ENCODE assay signal across 8 cellular contexts in the genomic region with DNA sequence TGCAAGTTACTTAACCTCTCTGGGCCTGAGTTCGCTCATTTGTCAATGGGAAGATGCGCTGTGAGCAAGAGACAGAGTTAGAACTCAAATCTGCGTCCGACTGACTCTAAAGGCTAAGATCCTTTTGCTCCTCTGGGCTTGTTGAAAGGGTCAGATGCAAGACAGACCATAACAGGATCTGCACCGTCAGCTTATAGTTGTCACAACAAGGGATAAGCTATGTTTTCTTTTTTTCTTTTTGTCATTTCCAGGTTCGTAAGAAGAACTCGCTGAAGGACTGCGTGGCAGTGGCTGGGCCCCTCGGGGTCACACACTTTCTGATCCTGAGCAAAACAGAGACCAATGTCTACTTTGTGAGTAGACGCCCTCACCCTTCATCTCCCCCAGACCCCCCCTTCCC. TPM values are rescaled to one million over a fixed set of nuclear protein-coding genes. Genes with fewer than 3 reads are reported as not detected.
DNase-seq lines count a peak whose midpoint lies in the region; ATAC-seq and TF ChIP-seq lines count a peak whose summit lies in the region.
"Had no signal": no experiment of that assay in that cellular context is flagged by ENCODE, and none has a peak within 500 bp of the region (broad histone marks: within the 10 kb centered on the region; RNA-seq: fewer than 3 reads in every experiment).

No MANE protein-coding gene starts in this region.

- H3K27ac Mint-ChIP-seq in WTC11, result peak overlapping the region; percentile 84

- no peaks in the 10 kb centered on the region for H3K27me3 ChIP-seq in HAP-1 (ENCODE audit: low read depth)
- no peaks in the 10 kb centered on the region for H3K27me3 ChIP-seq in hepatocyte
- no peaks in the 10 kb centered on the region for H3K27me3 ChIP-seq in spleen (replicated peaks in 1 of 7)

- H3K4me1 ChIP-seq in HAP-1, result peaks cover 5% of the 10 kb centered on the region
- peaks cover 7% of the 10 kb centered on the region for H3K4me1 ChIP-seq in hepatocyte (ENCODE audit: insufficient read depth)
- peaks cover 25 to 99% (median 78%) of the 10 kb centered on the region in 6 donors for H3K4me1 ChIP-seq in spleen

- H3K4me3 Mint-ChIP-seq in WTC11, result peak overlapping the region; percentile 95

- CTCF ChIA-PET in WTC11 (lab: Charles Lee), result interaction anchor here (1.1 to 1.4 kb wide), 2 partner anchors 11 to 143 kb away, joined by 4 to 10 read pairs; no protein-coding TSS in a partner anchor

- POLR2A ChIA-PET in WTC11 (lab: Charles Lee), result no interaction called here

- no peak overlapping the region for H2AFZ ChIP-seq in hepatocyte

- 89% methylated on average over 10 of the region's 10 CpGs for WGBS in hepatocyte (ENCODE audit: low lambda C conversion rate, missing lambda C conversion rate)
- WGBS in spleen, 5 donors, result 54 to 82% (median 69%) methylated on average over 10 of the region's 10 CpGs

- peak overlapping the region; percentile 85 for H3K4me3 ChIP-seq in HAP-1
- peak overlapping the region; percentile 43 for H3K4me3 ChIP-seq in hepatocyte
- H3K4me3 ChIP-seq in spleen, result peak overlapping the region in 7 of 8 donors; percentile 88 to 99 (median 92)

- peaks cover 50% of the 10 kb centered on the region for H3K36me3 ChIP-seq in HAP-1 (replicated peaks)
- H3K36me3 ChIP-seq in hepatocyte (replicated peaks; ENCODE audit: insufficient read depth, low read depth), result no peaks in the 10 kb centered on the region
- H3K36me3 ChIP-seq in spleen, result peaks cover 5 to 46% (median 44%) of the 10 kb centered on the region in 6 donors

- H3K4me1 Mint-ChIP-seq in WTC11, result peaks cover 11% of the 10 kb centered on the region

- in situ Hi-C loops in HAP-1 (cut with MboI; ENCODE audit: low sequenced_read_pairs), result loop anchor here (10.0 kb wide), 1 partner anchor 172 kb away; a partner anchor contains a TSS

- no peak for TF ChIP-seq POLR2A in spleen (IDR thresholded peaks at IDR 0.05)

- no peaks in the 10 kb centered on the region; the same call in 1 of the 2 replicates for H3K27me3 Mint-ChIP-seq in WTC11 (ENCODE audit: low read depth)

- no peak for TF ChIP-seq CTCF in WTC11 (IDR thresholded peaks at IDR 0.05)
- TF ChIP-seq CTCF in hepatocyte (IDR thresholded peaks at IDR 0.05; ENCODE audit: poor library complexity), result no peak
- TF ChIP-seq CTCF in spleen (IDR thresholded peaks at IDR 0.05 in 8 of 11, conservative IDR thresholded peaks at IDR 0.05 in 3 of 11), result no peak

- H3K4me2 ChIP-seq in hepatocyte, result peak overlapping the region; percentile 88

- no peaks in the 10 kb centered on the region for H3K9me3 Mint-ChIP-seq in WTC11

- ATAC-seq in WTC11, result no peak

- DNase-seq in HAP-1 (ENCODE audit: low spot score in 2 of 2), result no peak
- DNase-seq in WTC11 (ENCODE audit: low spot score), result no peak
- DNase-seq in hepatocyte (ENCODE audit: low spot score), result no peak
- no peak for DNase-seq in spleen
- no peak for DNase-seq in activated gamma-delta T cell (lab: John Stamatoyannopoulos, UW)
- no peak for DNase-seq in NCI-H146 treated with DMSO at 0.1 percent for 48 hours (lab: John Stamatoyannopoulos, UW; ENCODE audit: unreplicated experiment)
- no peak for DNase-seq in AG08395 (ENCODE audit: low spot score)

- no peaks in the 10 kb centered on the region for H3K9me3 ChIP-seq in HAP-1
- no peaks in the 10 kb centered on the region for H3K9me3 ChIP-seq in hepatocyte (ENCODE audit: low read depth)
- H3K9me3 ChIP-seq in spleen, result no peaks in the 10 kb centered on the region

- no peaks in the 10 kb centered on the region for H4K20me1 ChIP-seq in hepatocyte (ENCODE audit: insufficient read depth, poor library complexity, severe bottlenecking)

- H3K79me2 ChIP-seq in hepatocyte, result peaks cover 21% of the 10 kb centered on the region

- intact Hi-C loops in spleen (cut with DNase I; ENCODE audit: low total_unique reads), result no loop called here

- no peaks in the 10 kb centered on the region for H3K9me2 ChIP-seq in hepatocyte (replicated peaks; ENCODE audit: insufficient read depth)

- peaks cover 38% of the 10 kb centered on the region for H3K36me3 Mint-ChIP-seq in WTC11

- H3K27ac ChIP-seq in hepatocyte (peak overlapping the region; percentile 58), spleen (peak overlapping the region in 6 of 8 donors; percentile 86 to 95 (median 92))

TF ChIP-seq in WTC11, 78 proteins besides CTCF, POLR2A, EP300 and RAD21 (continues in another document):
- TF ChIP-seq SOX15 (CRISPR knock-in tag; IDR thresholded peaks at IDR 0.05) (no peak), TEAD1 (CRISPR knock-in tag; IDR thresholded peaks at IDR 0.05) (no peak), SP1 (CRISPR knock-in tag; conservative IDR thresholded peaks at IDR 0.05) (no peak), MXD4 (CRISPR knock-in tag; IDR thresholded peaks at IDR 0.05; ENCODE audit: borderline replicate concordance) (no peak), ZNF121 (CRISPR knock-in tag; IDR thresholded peaks at IDR 0.05) (no peak)
- TF ChIP-seq, protein P1, sequence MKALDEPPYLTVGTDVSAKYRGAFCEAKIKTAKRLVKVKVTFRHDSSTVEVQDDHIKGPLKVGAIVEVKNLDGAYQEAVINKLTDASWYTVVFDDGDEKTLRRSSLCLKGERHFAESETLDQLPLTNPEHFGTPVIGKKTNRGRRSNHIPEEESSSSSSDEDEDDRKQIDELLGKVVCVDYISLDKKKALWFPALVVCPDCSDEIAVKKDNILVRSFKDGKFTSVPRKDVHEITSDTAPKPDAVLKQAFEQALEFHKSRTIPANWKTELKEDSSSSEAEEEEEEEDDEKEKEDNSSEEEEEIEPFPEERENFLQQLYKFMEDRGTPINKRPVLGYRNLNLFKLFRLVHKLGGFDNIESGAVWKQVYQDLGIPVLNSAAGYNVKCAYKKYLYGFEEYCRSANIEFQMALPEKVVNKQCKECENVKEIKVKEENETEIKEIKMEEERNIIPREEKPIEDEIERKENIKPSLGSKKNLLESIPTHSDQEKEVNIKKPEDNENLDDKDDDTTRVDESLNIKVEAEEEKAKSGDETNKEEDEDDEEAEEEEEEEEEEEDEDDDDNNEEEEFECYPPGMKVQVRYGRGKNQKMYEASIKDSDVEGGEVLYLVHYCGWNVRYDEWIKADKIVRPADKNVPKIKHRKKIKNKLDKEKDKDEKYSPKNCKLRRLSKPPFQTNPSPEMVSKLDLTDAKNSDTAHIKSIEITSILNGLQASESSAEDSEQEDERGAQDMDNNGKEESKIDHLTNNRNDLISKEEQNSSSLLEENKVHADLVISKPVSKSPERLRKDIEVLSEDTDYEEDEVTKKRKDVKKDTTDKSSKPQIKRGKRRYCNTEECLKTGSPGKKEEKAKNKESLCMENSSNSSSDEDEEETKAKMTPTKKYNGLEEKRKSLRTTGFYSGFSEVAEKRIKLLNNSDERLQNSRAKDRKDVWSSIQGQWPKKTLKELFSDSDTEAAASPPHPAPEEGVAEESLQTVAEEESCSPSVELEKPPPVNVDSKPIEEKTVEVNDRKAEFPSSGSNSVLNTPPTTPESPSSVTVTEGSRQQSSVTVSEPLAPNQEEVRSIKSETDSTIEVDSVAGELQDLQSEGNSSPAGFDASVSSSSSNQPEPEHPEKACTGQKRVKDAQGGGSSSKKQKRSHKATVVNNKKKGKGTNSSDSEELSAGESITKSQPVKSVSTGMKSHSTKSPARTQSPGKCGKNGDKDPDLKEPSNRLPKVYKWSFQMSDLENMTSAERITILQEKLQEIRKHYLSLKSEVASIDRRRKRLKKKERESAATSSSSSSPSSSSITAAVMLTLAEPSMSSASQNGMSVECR (CRISPR knock-in tag; IDR thresholded peaks at IDR 0.05; ENCODE audit: borderline replicate concordance), result no peak
- TF ChIP-seq, protein P2, sequence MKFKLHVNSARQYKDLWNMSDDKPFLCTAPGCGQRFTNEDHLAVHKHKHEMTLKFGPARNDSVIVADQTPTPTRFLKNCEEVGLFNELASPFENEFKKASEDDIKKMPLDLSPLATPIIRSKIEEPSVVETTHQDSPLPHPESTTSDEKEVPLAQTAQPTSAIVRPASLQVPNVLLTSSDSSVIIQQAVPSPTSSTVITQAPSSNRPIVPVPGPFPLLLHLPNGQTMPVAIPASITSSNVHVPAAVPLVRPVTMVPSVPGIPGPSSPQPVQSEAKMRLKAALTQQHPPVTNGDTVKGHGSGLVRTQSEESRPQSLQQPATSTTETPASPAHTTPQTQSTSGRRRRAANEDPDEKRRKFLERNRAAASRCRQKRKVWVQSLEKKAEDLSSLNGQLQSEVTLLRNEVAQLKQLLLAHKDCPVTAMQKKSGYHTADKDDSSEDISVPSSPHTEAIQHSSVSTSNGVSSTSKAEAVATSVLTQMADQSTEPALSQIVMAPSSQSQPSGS (CRISPR knock-in tag; IDR thresholded peaks at IDR 0.05; ENCODE audit: borderline replicate concordance, low read depth), result no peak

RNA-seq across cellular contexts. Expression of a gene that starts 1.1 kb away (rescaled TPM):
- total RNA-seq in WTC11 (2021) (74.1 to 83.7 TPM (median 80.8 TPM) in 3 replicates), hepatocyte (15.0 and 15.5 TPM in 2 replicates), spleen (10 to 100 TPM; 26.8 to 52.1 (median 40.9) TPM)
- polyA plus RNA-seq in hepatocyte (26.0 and 41.9 TPM in 2 replicates), spleen (10 to 100 TPM; 46.1 to 90.2 (median 60.3) TPM)

RNA-seq across cellular contexts. Expression of a gene that starts 4.2 kb away (rescaled TPM):
- total RNA-seq in WTC11 (2021) (21.0 to 21.5 TPM (median 21.2 TPM) in 3 replicates), hepatocyte (2.7 and 3.8 TPM in 2 replicates), spleen (10 to 100 TPM; 10.9 to 24.2 (median 18.2) TPM)
- polyA plus RNA-seq in hepatocyte (6.1 TPM in 2 replicates), spleen (10 to 100 TPM in 2 of 3 donors, 1 to 10 TPM in 1; 7.9 to 18.2 (median 14.7) TPM)

RNA-seq across cellular contexts. Expression of a gene that starts 4.8 kb away (rescaled TPM):
- 0.21 to 0.30 TPM (median 0.28 TPM) in 3 replicates for total RNA-seq in WTC11 (2021)
- total RNA-seq in hepatocyte, result 3.9 and 5.9 TPM in 2 replicates
- polyA plus RNA-seq in hepatocyte, result 4.7 and 5.5 TPM in 2 replicates
- total RNA-seq in spleen, result 1 to 10 TPM; 1.4 to 4.8 (median 3.4) TPM
- 10 to 100 TPM; 10.6 to 18.4 (median 12.6) TPM for polyA plus RNA-seq in spleen
- total RNA-seq: RPMI7951 had no signal

RNA-seq across cellular contexts. Expression of a gene that starts 12.4 kb away (rescaled TPM):
- 318 to 333 TPM (median 323 TPM) in 3 replicates for total RNA-seq in WTC11 (2021)
- 138 and 169 TPM in 2 replicates for total RNA-seq in hepatocyte
- 134 and 157 TPM in 2 replicates for polyA plus RNA-seq in hepatocyte
- total RNA-seq in spleen, result 100 to 1,000 TPM; 165 to 209 (median 194) TPM
- polyA plus RNA-seq in spleen, result 100 to 1,000 TPM; 200 to 262 (median 213) TPM

RNA-seq across cellular contexts. Expression of a gene that starts 21.1 kb away (rescaled TPM):
- total RNA-seq in WTC11 (2021) (22.5 to 28.4 TPM (median 23.0 TPM) in 3 replicates), hepatocyte (26.0 and 28.7 TPM in 2 replicates), spleen (10 to 100 TPM; 52.2 to 65.6 (median 57.8) TPM)
- polyA plus RNA-seq in hepatocyte (48.7 and 50.9 TPM in 2 replicates), spleen (10 to 100 TPM; 33.0 to 55.8 (median 42.6) TPM)
